ENCODE assay signal across 1 cellular context in genomic region chr16:59463776-59464175, GRCh38.
TF ChIP-seq lines count a peak whose summit lies in the region.

No MANE protein-coding gene starts in this region.

TF ChIP-seq in HepG2, 621 proteins besides CTCF, POLR2A, EP300 and RAD21 (continued from another document):
- TF ChIP-seq, protein P1, sequence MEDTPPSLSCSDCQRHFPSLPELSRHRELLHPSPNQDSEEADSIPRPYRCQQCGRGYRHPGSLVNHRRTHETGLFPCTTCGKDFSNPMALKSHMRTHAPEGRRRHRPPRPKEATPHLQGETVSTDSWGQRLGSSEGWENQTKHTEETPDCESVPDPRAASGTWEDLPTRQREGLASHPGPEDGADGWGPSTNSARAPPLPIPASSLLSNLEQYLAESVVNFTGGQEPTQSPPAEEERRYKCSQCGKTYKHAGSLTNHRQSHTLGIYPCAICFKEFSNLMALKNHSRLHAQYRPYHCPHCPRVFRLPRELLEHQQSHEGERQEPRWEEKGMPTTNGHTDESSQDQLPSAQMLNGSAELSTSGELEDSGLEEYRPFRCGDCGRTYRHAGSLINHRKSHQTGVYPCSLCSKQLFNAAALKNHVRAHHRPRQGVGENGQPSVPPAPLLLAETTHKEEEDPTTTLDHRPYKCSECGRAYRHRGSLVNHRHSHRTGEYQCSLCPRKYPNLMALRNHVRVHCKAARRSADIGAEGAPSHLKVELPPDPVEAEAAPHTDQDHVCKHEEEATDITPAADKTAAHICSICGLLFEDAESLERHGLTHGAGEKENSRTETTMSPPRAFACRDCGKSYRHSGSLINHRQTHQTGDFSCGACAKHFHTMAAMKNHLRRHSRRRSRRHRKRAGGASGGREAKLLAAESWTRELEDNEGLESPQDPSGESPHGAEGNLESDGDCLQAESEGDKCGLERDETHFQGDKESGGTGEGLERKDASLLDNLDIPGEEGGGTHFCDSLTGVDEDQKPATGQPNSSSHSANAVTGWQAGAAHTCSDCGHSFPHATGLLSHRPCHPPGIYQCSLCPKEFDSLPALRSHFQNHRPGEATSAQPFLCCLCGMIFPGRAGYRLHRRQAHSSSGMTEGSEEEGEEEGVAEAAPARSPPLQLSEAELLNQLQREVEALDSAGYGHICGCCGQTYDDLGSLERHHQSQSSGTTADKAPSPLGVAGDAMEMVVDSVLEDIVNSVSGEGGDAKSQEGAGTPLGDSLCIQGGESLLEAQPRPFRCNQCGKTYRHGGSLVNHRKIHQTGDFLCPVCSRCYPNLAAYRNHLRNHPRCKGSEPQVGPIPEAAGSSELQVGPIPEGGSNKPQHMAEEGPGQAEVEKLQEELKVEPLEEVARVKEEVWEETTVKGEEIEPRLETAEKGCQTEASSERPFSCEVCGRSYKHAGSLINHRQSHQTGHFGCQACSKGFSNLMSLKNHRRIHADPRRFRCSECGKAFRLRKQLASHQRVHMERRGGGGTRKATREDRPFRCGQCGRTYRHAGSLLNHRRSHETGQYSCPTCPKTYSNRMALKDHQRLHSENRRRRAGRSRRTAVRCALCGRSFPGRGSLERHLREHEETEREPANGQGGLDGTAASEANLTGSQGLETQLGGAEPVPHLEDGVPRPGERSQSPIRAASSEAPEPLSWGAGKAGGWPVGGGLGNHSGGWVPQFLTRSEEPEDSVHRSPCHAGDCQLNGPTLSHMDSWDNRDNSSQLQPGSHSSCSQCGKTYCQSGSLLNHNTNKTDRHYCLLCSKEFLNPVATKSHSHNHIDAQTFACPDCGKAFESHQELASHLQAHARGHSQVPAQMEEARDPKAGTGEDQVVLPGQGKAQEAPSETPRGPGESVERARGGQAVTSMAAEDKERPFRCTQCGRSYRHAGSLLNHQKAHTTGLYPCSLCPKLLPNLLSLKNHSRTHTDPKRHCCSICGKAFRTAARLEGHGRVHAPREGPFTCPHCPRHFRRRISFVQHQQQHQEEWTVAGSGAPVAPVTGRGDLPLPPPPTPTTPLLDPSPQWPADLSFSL (CRISPR knock-in tag; IDR thresholded peaks at IDR 0.05): no peak
- no peak for TF ChIP-seq SALL1 (CRISPR knock-in tag; IDR thresholded peaks at IDR 0.05)
- TF ChIP-seq FOXJ3 (CRISPR knock-in tag; IDR thresholded peaks at IDR 0.05; ENCODE audit: borderline replicate concordance): no peak
- TF ChIP-seq CHCHD3 (CRISPR knock-in tag; IDR thresholded peaks at IDR 0.05): no peak
- TF ChIP-seq MED1 (CRISPR knock-in tag; IDR thresholded peaks at IDR 0.05): no peak
